Comparison of ENCODE assay signal across 1 cellular context in genomic region chr15:51624022-51624421, GRCh38.
TF ChIP-seq lines count a peak whose summit lies in the region.

No MANE protein-coding gene starts in this region.

TF ChIP-seq in HepG2, 621 proteins besides CTCF, POLR2A, EP300 and RAD21 (continued from another document):
- TF ChIP-seq ZNF276 (CRISPR knock-in tag; IDR thresholded peaks at IDR 0.05; ENCODE audit: low read depth) (no peak), ZNF512B (CRISPR knock-in tag; IDR thresholded peaks at IDR 0.05; ENCODE audit: borderline replicate concordance) (no peak), ERF (CRISPR knock-in tag; IDR thresholded peaks at IDR 0.05) (no peak), YEATS2 (CRISPR knock-in tag; IDR thresholded peaks at IDR 0.05; ENCODE audit: borderline replicate concordance) (no peak), ZNF256 (CRISPR knock-in tag; conservative IDR thresholded peaks at IDR 0.05) (no peak), ZNF609 (CRISPR knock-in tag; IDR thresholded peaks at IDR 0.05; ENCODE audit: borderline replicate concordance) (no peak), ZBTB43 (CRISPR knock-in tag; conservative IDR thresholded peaks at IDR 0.05) (no peak), NR2C2 (CRISPR knock-in tag; IDR thresholded peaks at IDR 0.05; ENCODE audit: borderline replicate concordance) (no peak)
